Comparison of ENCODE assay signal across 21 cellular contexts in genomic region chr2:85831735-85832134, GRCh38.
"Had no signal": no experiment of that assay in that cellular context is flagged by ENCODE, and none has a peak within 500 bp of the region (broad histone marks: within the 10 kb centered on the region; RNA-seq: fewer than 3 reads in every experiment).

No MANE protein-coding gene starts in this region.

- H3K4me3 Mint-ChIP-seq: activated naive CD4-positive, alpha-beta T cell treated with anti-CD3 and anti-CD28 coated beads, Interleukin-2, amount 10 ng/mL, durations not matched to agents 7 days and 5 days; activated T-cell treated with anti-CD3 and anti-CD28 coated beads, Interleukin-2, amount 50 U/mL, for 4 hours; central memory CD8-positive, alpha-beta T cell; mesothelial cell of epicardium; naive thymus-derived CD8-positive, alpha-beta T cell; neural progenitor cell; T-helper 1 cell treated with Interleukin-12 subunit alpha and Interleukin-12 subunit beta and Interleukin-4 antibody, amounts not matched to agents 30 μg/mL and 1 μg/mL, for 36 hours had no signal

- H3K9me3 Mint-ChIP-seq: central memory CD8-positive, alpha-beta T cell had no signal

- ATAC-seq: activated T-cell treated with anti-CD3 and anti-CD28 coated beads, Interleukin-2, amount 50 U/mL, for 4 hours; gastroesophageal sphincter; naive thymus-derived CD8-positive, alpha-beta T cell; upper lobe of right lung had no signal

- H3K27ac Mint-ChIP-seq: activated naive CD4-positive, alpha-beta T cell treated with anti-CD3 and anti-CD28 coated beads, Interleukin-2, amount 10 ng/mL, durations not matched to agents 7 days and 5 days; mesothelial cell of epicardium; neural progenitor cell; T-helper 1 cell treated with Interleukin-12 subunit alpha and Interleukin-12 subunit beta and Interleukin-4 antibody, amounts not matched to agents 30 μg/mL and 1 μg/mL, for 36 hours had no signal

- DNase-seq: activated CD4-positive, alpha-beta T cell treated with anti-CD3 and anti-CD28 coated beads, Interleukin-2, amount 50 U/mL, for 4 hours; activated CD4-positive, CD25-positive, alpha-beta regulatory T cell treated with anti-CD3 and anti-CD28 coated beads, Interleukin-2, amount 50 U/mL, for 72 hours; activated effector memory CD4-positive, alpha-beta T cell treated with anti-CD3 and anti-CD28 coated beads, Interleukin-2, amount 50 U/mL, for 16 hours; activated naive CD4-positive, alpha-beta T cell treated with anti-CD3 and anti-CD28 coated beads, Interleukin-2, amount 10 ng/mL, durations not matched to agents 7 days and 5 days; activated T-cell treated with anti-CD3 and anti-CD28 coated beads, Interleukin-2, amount 50 U/mL, for 4 hours; dorsolateral prefrontal cortex; hypothalamus; left ventricle myocardium inferior; naive thymus-derived CD8-positive, alpha-beta T cell; sigmoid colon; stimulated activated CD4-positive, alpha-beta T cell treated with anti-CD3 and anti-CD28 coated beads, Interleukin-15, amount 100 ng/mL, for 24 hours; stimulated activated CD8-positive, alpha-beta memory T cell treated with anti-CD3 and anti-CD28 coated beads, Interleukin-4, amount 100 ng/mL, for 48 hours; stimulated activated naive CD4-positive, alpha-beta T cell treated with Interleukin-2 at 50 U/mL for 16 hours; substantia nigra; thyroid gland; upper lobe of right lung had no signal

- H3K36me3 Mint-ChIP-seq: naive thymus-derived CD8-positive, alpha-beta T cell; neural progenitor cell had no signal
